9 cellular contexts compared by ENCODE assay signal in the genomic region with DNA sequence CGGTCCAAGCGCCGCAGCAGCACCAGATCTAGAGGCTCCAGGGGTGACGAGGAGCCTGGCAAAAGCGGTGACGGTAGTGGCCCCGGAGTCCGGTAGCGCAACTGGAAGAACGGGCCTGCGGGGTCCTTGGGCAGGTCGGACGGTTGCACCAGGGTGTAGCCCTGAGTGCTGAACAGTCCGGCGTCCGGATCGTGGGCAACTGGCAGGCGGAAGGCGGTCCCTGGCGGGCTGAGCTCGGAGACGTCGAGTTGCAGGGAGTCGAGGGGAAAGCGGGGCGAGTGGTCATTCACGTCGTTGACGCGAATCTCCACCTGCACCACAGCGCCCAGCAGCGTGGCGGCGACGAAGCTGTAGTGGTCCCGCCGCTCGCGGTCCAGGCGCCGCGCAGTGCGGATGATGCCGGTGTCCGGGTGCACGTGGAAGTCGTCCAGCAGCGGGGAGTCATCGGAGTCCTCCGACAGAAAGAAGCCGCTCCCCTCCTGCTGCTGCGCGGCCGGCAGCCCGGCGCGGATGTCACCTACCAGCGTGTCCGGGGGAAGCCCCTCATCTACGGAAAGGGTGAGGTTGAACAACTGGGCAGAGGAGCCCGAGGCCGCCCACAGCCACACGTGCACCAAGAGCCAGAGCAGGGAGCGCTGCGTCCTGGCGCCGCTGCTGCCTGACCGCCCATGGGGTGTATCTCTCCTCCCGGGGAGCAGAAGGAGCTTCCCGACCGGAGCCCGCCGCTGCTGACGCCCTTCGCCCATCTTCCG. TPM values are rescaled to one million over a fixed set of nuclear protein-coding genes. Genes with fewer than 3 reads are reported as not detected.
DNase-seq lines count a peak whose midpoint lies in the region; ATAC-seq and TF ChIP-seq lines count a peak whose summit lies in the region.
"Had no signal": no experiment of that assay in that cellular context is flagged by ENCODE, and none has a peak within 500 bp of the region (broad histone marks: within the 10 kb centered on the region; RNA-seq: fewer than 3 reads in every experiment).

No MANE protein-coding gene starts in this region.

- WGBS in body of pancreas, 2 donors: 3 to 6% methylated on average over 19 to 76 of the region's 76 CpGs

- H3K36me3 ChIP-seq in BJ (ENCODE audit: control insufficient read depth, insufficient read depth, low read length) (no peaks in the 10 kb centered on the region), body of pancreas (replicated peaks in 1 of 2; ENCODE audit: insufficient read depth in 1 of 2, low read depth in 2 of 2) (no peaks in the 10 kb centered on the region), lower lobe of right lung (no peaks in the 10 kb centered on the region), upper lobe of right lung (no peaks in the 10 kb centered on the region)

- intact Hi-C loops in body of pancreas (cut with DNase I): no loop called here
- intact Hi-C loops in lower lobe of right lung (cut with DNase I): no loop called here
- intact Hi-C loops in upper lobe of right lung (cut with DNase I): no loop called here

- CTCF ChIA-PET in BJ (lab: Yijun Ruan, JAX): interaction anchor here (0.7 kb wide), 1 partner anchor 37 kb away, joined by 3 read pairs; no protein-coding TSS in a partner anchor

- H3K27ac ChIP-seq in body of pancreas (no peak overlapping the region), lower lobe of right lung (no peak overlapping the region), upper lobe of right lung (no peak overlapping the region)

- TF ChIP-seq POLR2A in body of pancreas (IDR thresholded peaks at IDR 0.05): no peak

- H3K4me1 ChIP-seq in body of pancreas: peaks cover 24% of the 10 kb centered on the region
- H3K4me1 ChIP-seq in lower lobe of right lung: peaks cover 24% of the 10 kb centered on the region
- H3K4me1 ChIP-seq in upper lobe of right lung: peaks cover 11% of the 10 kb centered on the region

- H3K27me3 ChIP-seq in BJ (ENCODE audit: control insufficient read depth, insufficient read depth, low read length) (peaks cover 19% of the 10 kb centered on the region), body of pancreas (peaks cover 0 to 15% of the 10 kb centered on the region in 2 donors), lower lobe of right lung (ENCODE audit: low read depth) (peaks cover 64% of the 10 kb centered on the region), upper lobe of right lung (peaks cover 58% of the 10 kb centered on the region)

- POLR2A ChIA-PET in BJ (lab: Charles Lee): no interaction called here

- ATAC-seq in HG03342 (IDR thresholded peaks at IDR 0.05; ENCODE audit: unreplicated experiment) (peak; percentile 64), body of pancreas (peak; percentile 32), lower lobe of right lung (peak; percentile 33 to 34), upper lobe of right lung (peak; percentile 26)
- ATAC-seq: HCT116 had no signal

- H3K4me3 ChIP-seq in BJ (ENCODE audit: low read depth, low read length) (peak overlapping the region; percentile 14; the same call in 1 of the 2 replicates), body of pancreas (no peak overlapping the region), lower lobe of right lung (peak overlapping the region; percentile 39), upper lobe of right lung (peak overlapping the region; percentile 31)

- DNase-seq in BJ (ENCODE audit: low read depth): no peak
- peak; percentile 47 for DNase-seq in GM19238 (ENCODE audit: insufficient read length, low spot score)
- DNase-seq in body of pancreas: no peak
- no peak for DNase-seq in lower lobe of right lung
- no peak for DNase-seq in upper lobe of right lung
- no peak for DNase-seq in NCI-H2107 treated with DMSO at 0.1 percent for 48 hours (lab: John Stamatoyannopoulos, UW; ENCODE audit: unreplicated experiment)
- DNase-seq in NCI-H446 treated with DMSO at 0.1 percent for 48 hours (lab: John Stamatoyannopoulos, UW): no peak

- H3K9me3 ChIP-seq in body of pancreas (no peaks in the 10 kb centered on the region), lower lobe of right lung (no peaks in the 10 kb centered on the region), upper lobe of right lung (no peaks in the 10 kb centered on the region)

- TF ChIP-seq CTCF in BJ (IDR thresholded peaks at IDR 0.05; ENCODE audit: insufficient read depth, low read depth, low read length) (no peak), body of pancreas (IDR thresholded peaks at IDR 0.05) (no peak), lower lobe of right lung (IDR thresholded peaks at IDR 0.05) (no peak), upper lobe of right lung (IDR thresholded peaks at IDR 0.05) (no peak)

RNA-seq across cellular contexts. Expression of gene DCHS2, which starts 0.8 kb away (rescaled TPM):
- not detected in 2 replicates for polyA plus RNA-seq in BJ (2011; rRNA removed)
- polyA minus RNA-seq in BJ (2011; rRNA and poly(A)+ RNA removed): not detected in 2 replicates
- total RNA-seq in body of pancreas: under 1 TPM; 0.33 to 0.78 TPM
- 0.53 TPM for total RNA-seq in lower lobe of right lung
- 0.32 TPM for total RNA-seq in upper lobe of right lung

RNA-seq across cellular contexts. Expression of gene PLRG1, which starts 59.4 kb away (rescaled TPM):
- 98.6 and 137 TPM in 2 replicates for polyA plus RNA-seq in BJ (2011; rRNA removed)
- polyA minus RNA-seq in BJ (2011; rRNA and poly(A)+ RNA removed): 64.1 and 97.8 TPM in 2 replicates
- total RNA-seq in body of pancreas (10 to 100 TPM; 15.2 to 25.2 TPM), lower lobe of right lung (55.7 TPM), upper lobe of right lung (68.8 TPM)

Comparison
In these comparisons a context has a peak if more than half of its experiments do, and no peak if none do; other contexts are left out.
1. H3K4me3 ChIP-seq: peak in BJ (single experiment), lower lobe of right lung (single experiment) and upper lobe of right lung (single experiment); none in body of pancreas (0 of 2).
2. Peak in every context shown above with its lines, with median percentiles within 50 percentile points of each other: ATAC-seq.